9 cellular contexts compared by ENCODE assay signal in the genomic region with DNA sequence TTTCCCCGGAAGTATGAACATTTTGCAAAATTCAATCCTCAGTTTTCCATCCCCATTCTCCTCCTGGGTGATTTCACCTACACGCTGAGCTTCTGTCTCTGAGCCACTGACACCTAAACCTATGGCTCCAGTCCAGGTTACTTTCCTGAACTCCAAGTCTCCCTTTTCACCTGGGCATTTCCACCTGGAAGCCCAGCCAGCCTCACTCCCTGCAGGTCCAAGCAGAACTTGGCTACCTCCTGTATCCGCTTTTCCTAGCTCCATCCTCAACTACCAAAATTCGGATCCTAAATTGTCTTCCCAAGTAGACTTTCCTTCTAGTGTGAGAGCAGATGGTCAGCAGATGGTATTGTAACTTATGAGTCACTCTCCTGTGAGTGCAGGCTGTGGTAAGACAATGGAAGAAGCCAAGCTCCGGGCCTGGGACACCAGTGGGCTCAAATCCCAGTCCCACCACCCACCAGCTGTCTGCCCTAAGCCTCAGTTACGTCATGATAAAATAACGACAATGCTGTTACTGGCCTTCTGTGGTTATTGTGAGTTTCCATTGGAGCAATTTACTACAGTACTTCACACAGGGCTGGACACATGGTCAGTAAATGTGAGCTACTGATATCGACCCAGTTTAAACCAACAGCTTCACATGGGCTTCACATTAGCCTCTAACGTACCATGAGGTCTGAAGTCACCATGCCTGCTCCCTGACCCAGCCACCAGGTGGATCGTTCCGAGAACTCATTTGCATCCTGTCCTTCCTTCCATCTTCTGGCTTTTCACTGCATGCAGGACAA. TPM values are rescaled to one million over a fixed set of nuclear protein-coding genes. Genes with fewer than 3 reads are reported as not detected.
DNase-seq lines count a peak whose midpoint lies in the region; ATAC-seq and TF ChIP-seq lines count a peak whose summit lies in the region.
"Had no signal": no experiment of that assay in that cellular context is flagged by ENCODE, and none has a peak within 500 bp of the region (broad histone marks: within the 10 kb centered on the region; RNA-seq: fewer than 3 reads in every experiment).

No MANE protein-coding gene starts in this region.

- ATAC-seq in HG02852 (IDR thresholded peaks at IDR 0.05; ENCODE audit: unreplicated experiment) = no peak

- H3K9me3 ChIP-seq in skeletal muscle satellite cell (replicated peaks; ENCODE audit: low read length) = no peaks in the 10 kb centered on the region

- in situ Hi-C loops in ACHN (cut with HindIII; ENCODE audit: low pct_ligation_motif_present, low pct_unique_long_range_greater_than_20kb, low sequenced_read_pairs) = no loop called here

- H3K4me1 ChIP-seq in skeletal muscle satellite cell (ENCODE audit: control insufficient read depth, insufficient read depth, low read length) = peaks cover 49% of the 10 kb centered on the region

- no peak for TF ChIP-seq CTCF in fibroblast of the aortic adventitia (IDR thresholded peaks at IDR 0.05; ENCODE audit: insufficient read depth, low read length)

- no peaks in the 10 kb centered on the region for H3K27me3 ChIP-seq in skeletal muscle satellite cell (ENCODE audit: control insufficient read depth, insufficient read depth, low read length)

- H3K4me3 ChIP-seq in fibroblast of the aortic adventitia (ENCODE audit: low read depth, low read length) = no peak overlapping the region
- peak overlapping the region; percentile 47 for H3K4me3 ChIP-seq in skeletal muscle satellite cell (ENCODE audit: low read length)
- H3K4me3 ChIP-seq: smooth muscle cell had no signal

- no peak overlapping the region for H3K9ac ChIP-seq in skeletal muscle satellite cell (ENCODE audit: low read depth, low read length)

- H3K4me2 ChIP-seq in skeletal muscle satellite cell (ENCODE audit: low read length) = peak overlapping the region; percentile 57
- H3K4me2 ChIP-seq: smooth muscle cell had no signal

- peak; percentile 100 for DNase-seq in HCEC 1CT
- DNase-seq in SHP77 treated with DMSO at 0.1 percent for 48 hours (lab: John Stamatoyannopoulos, UW) = peak; percentile 77
- peak; percentile 95 for DNase-seq in fibroblast of the aortic adventitia (ENCODE audit: low read depth)
- no peak for DNase-seq in ACHN
- DNase-seq in T-helper 2 cell = no peak
- no peak for DNase-seq in NCI-H1930 (lab: John Stamatoyannopoulos, UW)

- no peaks in the 10 kb centered on the region for H3K36me3 ChIP-seq in skeletal muscle satellite cell (ENCODE audit: insufficient read depth, low read length)

RNA-seq across cellular contexts. Expression of a gene that starts 33.3 kb away (rescaled TPM):
- total RNA-seq in fibroblast of the aortic adventitia (ENCODE audit: low replicate concordance) = 1.2 and 7.4 TPM in 2 replicates
- total RNA-seq in skeletal muscle satellite cell (2012; rRNA removed) = 0.25 and 0.44 TPM in 2 replicates
- total RNA-seq: smooth muscle cell had no signal

Comparison
In these comparisons a context has a peak if more than half of its experiments do, and no peak if none do; other contexts are left out.
1. DNase-seq: peak in HCEC 1CT (single experiment), SHP77 treated with DMSO at 0.1 percent for 48 hours (single experiment) and fibroblast of the aortic adventitia (single experiment); none in ACHN (single experiment), T-helper 2 cell (0 of 5) and NCI-H1930 (0 of 2).